ENCODE assay signal across 8 cellular contexts in the genomic region with DNA sequence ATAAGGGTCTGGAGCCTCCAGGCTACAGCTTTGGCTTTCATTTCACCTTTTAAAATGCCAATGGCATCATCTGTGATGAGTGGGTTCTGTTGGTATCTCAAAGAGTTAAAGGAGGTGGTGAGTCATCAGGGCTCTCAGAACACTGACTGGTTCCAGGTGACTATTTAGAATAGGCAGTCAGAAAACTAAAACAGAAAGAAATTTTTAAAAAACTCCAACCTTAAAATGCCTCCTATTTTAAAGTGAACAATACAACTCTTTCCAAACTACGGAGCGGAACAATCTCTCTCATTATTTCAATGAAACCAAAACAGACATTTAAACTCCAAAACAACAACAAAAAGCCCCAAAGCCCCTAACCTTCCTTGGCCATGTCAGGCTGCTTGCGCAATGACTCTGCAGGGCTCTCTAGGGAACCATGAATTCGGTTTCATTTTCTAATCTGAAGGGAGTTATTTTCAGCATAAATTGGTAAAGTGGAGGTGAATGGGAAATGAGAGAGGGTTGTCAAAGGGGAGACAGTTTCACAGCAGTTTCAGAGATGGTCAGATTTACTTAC.
DNase-seq lines count a peak whose midpoint lies in the region; ATAC-seq and TF ChIP-seq lines count a peak whose summit lies in the region.

No MANE protein-coding gene starts in this region.

- peak; percentile 48 to 86 for ATAC-seq in activated naive CD4-positive, alpha-beta T cell treated with anti-CD3 and anti-CD28 coated beads, Interleukin-2, amount 50 U/mL, for 72 hours
- peak; percentile 95 for ATAC-seq in HG02973 (IDR thresholded peaks at IDR 0.05; ENCODE audit: unreplicated experiment)
- peak; percentile 96 to 97 for ATAC-seq in stimulated activated naive B cell treated with anti-CD40 and anti-IgM and Interleukin-4, amounts not matched to agents 10 μg/mL and 1 μg/mL and 100 μg/mL, for 72 hours (replicated peaks)

- no peak overlapping the region for H3K4me3 ChIP-seq in Peyer's patch

- DNase-seq in activated naive CD4-positive, alpha-beta T cell treated with anti-CD3 and anti-CD28 coated beads, Interleukin-2, amount 50 U/mL, for 72 hours (ENCODE audit: low spot score in 2 of 2) = no peak
- no peak for DNase-seq in activated naive CD4-positive, alpha-beta T cell treated with anti-CD3 and anti-CD28 coated beads, Interleukin-2, amount 50 U/mL, for 16 hours
- DNase-seq in activated naive CD8-positive, alpha-beta T cell treated with anti-CD3 and anti-CD28 coated beads for 36 hours = no peak
- peak; percentile 58 for DNase-seq in stimulated activated naive B cell treated with anti-CD40 and anti-IgM and Interleukin-4, amounts not matched to agents 10 μg/mL and 1 μg/mL and 100 μg/mL, for 72 hours
- DNase-seq in C1 segment of cervical spinal cord (lab: John Stamatoyannopoulos, UW) = no peak
- DNase-seq in Peyer's patch = no peak
- no peak for DNase-seq in retina

- peaks cover 43% of the 10 kb centered on the region for H3K27me3 Mint-ChIP-seq in activated naive CD8-positive, alpha-beta T cell treated with anti-CD3 and anti-CD28 coated beads for 36 hours
- H3K27me3 Mint-ChIP-seq in stimulated activated naive B cell treated with anti-CD40 and anti-IgM and Interleukin-4, amounts not matched to agents 10 μg/mL and 1 μg/mL and 100 μg/mL, for 72 hours = peaks cover 10 to 22% of the 10 kb centered on the region in 2 donors

- peak overlapping the region in 2 of 4 donors; percentile 30 to 41 for H3K27ac ChIP-seq in Peyer's patch

- H3K4me1 ChIP-seq in Peyer's patch = no peaks in the 10 kb centered on the region

- peaks cover 0 to 4% of the 10 kb centered on the region in 2 donors for H3K9me3 Mint-ChIP-seq in activated naive CD4-positive, alpha-beta T cell treated with anti-CD3 and anti-CD28 coated beads, Interleukin-2, amount 50 U/mL, for 72 hours
- no peaks in the 10 kb centered on the region for H3K9me3 Mint-ChIP-seq in activated naive CD8-positive, alpha-beta T cell treated with anti-CD3 and anti-CD28 coated beads for 36 hours
- H3K9me3 Mint-ChIP-seq in stimulated activated naive B cell treated with anti-CD40 and anti-IgM and Interleukin-4, amounts not matched to agents 10 μg/mL and 1 μg/mL and 100 μg/mL, for 72 hours = peaks cover 5 to 7% of the 10 kb centered on the region in 2 donors

- H3K27me3 ChIP-seq in Peyer's patch = no peaks in the 10 kb centered on the region

- peaks cover 6% of the 10 kb centered on the region for H3K4me1 Mint-ChIP-seq in activated naive CD8-positive, alpha-beta T cell treated with anti-CD3 and anti-CD28 coated beads for 36 hours
- H3K4me1 Mint-ChIP-seq in stimulated activated naive B cell treated with anti-CD40 and anti-IgM and Interleukin-4, amounts not matched to agents 10 μg/mL and 1 μg/mL and 100 μg/mL, for 72 hours = peaks cover 21 to 30% of the 10 kb centered on the region in 2 donors

- peaks cover 7 to 9% of the 10 kb centered on the region in 2 donors for H3K36me3 Mint-ChIP-seq in activated naive CD4-positive, alpha-beta T cell treated with anti-CD3 and anti-CD28 coated beads, Interleukin-2, amount 50 U/mL, for 72 hours
- H3K36me3 Mint-ChIP-seq in activated naive CD8-positive, alpha-beta T cell treated with anti-CD3 and anti-CD28 coated beads for 36 hours = no peaks in the 10 kb centered on the region
- peaks cover 0 to 3% of the 10 kb centered on the region in 2 donors for H3K36me3 Mint-ChIP-seq in stimulated activated naive B cell treated with anti-CD40 and anti-IgM and Interleukin-4, amounts not matched to agents 10 μg/mL and 1 μg/mL and 100 μg/mL, for 72 hours

- no peak for TF ChIP-seq POLR2A in Peyer's patch (IDR thresholded peaks at IDR 0.05)

- no peaks in the 10 kb centered on the region for H3K9me3 ChIP-seq in Peyer's patch

- no peaks in the 10 kb centered on the region for H3K36me3 ChIP-seq in Peyer's patch

- no peak overlapping the region for H3K4me3 Mint-ChIP-seq in activated naive CD8-positive, alpha-beta T cell treated with anti-CD3 and anti-CD28 coated beads for 36 hours
- peak overlapping the region; percentile 61 to 75 for H3K4me3 Mint-ChIP-seq in stimulated activated naive B cell treated with anti-CD40 and anti-IgM and Interleukin-4, amounts not matched to agents 10 μg/mL and 1 μg/mL and 100 μg/mL, for 72 hours

- no peak for TF ChIP-seq CTCF in Peyer's patch (IDR thresholded peaks at IDR 0.05)

- H3K27ac Mint-ChIP-seq in activated naive CD4-positive, alpha-beta T cell treated with anti-CD3 and anti-CD28 coated beads, Interleukin-2, amount 50 U/mL, for 72 hours = no peak overlapping the region
- H3K27ac Mint-ChIP-seq in activated naive CD8-positive, alpha-beta T cell treated with anti-CD3 and anti-CD28 coated beads for 36 hours = peak overlapping the region; percentile 81
- peak overlapping the region; percentile 94 for H3K27ac Mint-ChIP-seq in stimulated activated naive B cell treated with anti-CD40 and anti-IgM and Interleukin-4, amounts not matched to agents 10 μg/mL and 1 μg/mL and 100 μg/mL, for 72 hours

Comparison
In these comparisons a context has a peak if more than half of its experiments do, and no peak if none do; other contexts are left out.
1. H3K27ac Mint-ChIP-seq: peak in activated naive CD8-positive, alpha-beta T cell treated with anti-CD3 and anti-CD28 coated beads for 36 hours (single experiment) and stimulated activated naive B cell treated with anti-CD40 and anti-IgM and Interleukin-4, amounts not matched to agents 10 μg/mL and 1 μg/mL and 100 μg/mL, for 72 hours (single experiment); none in activated naive CD4-positive, alpha-beta T cell treated with anti-CD3 and anti-CD28 coated beads, Interleukin-2, amount 50 U/mL, for 72 hours (0 of 2).
2. Peak in every context shown above with its lines, with median percentiles within 50 percentile points of each other: ATAC-seq.